ENCODE assay signal across 8 cellular contexts in the genomic region with DNA sequence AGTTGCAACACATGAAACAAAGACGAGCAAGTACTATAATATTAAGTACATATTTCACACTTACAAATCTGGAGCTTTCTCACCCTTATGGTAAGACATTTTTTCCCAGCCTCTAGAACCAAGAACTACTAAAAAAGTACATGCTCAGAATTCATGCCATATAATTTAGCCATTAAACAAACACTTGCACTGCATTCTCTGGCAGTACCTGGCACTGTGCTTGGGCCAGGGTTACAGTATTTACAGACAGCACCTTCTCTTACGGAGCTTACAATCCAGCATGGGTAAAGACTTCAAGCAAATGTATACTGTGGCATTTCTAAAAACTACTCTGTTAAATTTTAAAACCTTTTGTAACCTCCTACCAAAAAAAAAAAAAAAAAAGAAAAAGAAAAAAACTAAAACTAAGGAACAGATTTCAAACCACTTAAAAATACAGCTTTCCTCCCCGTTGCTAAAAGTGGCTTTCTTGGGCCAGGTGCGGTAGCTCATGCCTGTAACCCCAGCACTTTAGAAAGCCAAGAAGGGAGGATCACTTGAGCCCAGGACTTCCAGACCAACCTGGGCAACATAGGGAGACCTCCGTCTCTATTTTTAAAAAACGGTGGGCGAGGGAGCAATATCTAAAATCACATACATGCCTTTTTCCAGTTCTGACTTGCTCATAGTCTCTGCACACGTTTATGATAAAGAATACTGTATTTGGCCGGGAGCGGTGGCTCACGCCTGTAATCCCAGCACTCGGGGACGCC. TPM values are rescaled to one million over a fixed set of nuclear protein-coding genes. Genes with fewer than 3 reads are reported as not detected.
DNase-seq lines count a peak whose midpoint lies in the region; ATAC-seq and TF ChIP-seq lines count a peak whose summit lies in the region.

No MANE protein-coding gene starts in this region.

- H3K9me3 ChIP-seq in adipocyte (ENCODE audit: control insufficient read depth, low read length), result no peaks in the 10 kb centered on the region
- H3K9me3 ChIP-seq in stomach smooth muscle (ENCODE audit: control insufficient read depth in 2 of 2, low read length in 2 of 2), result no peaks in the 10 kb centered on the region

- peaks cover 0 to 3% (median 0%) of the 10 kb centered on the region in 3 donors for H3K36me3 Mint-ChIP-seq in immature natural killer cell

- H3K27ac ChIP-seq in stomach smooth muscle (ENCODE audit: low read length), result peak overlapping the region; percentile 46

- peak overlapping the region; percentile 82 to 98 (median 98) for H3K27ac Mint-ChIP-seq in immature natural killer cell

- no peaks in the 10 kb centered on the region for H3K27me3 ChIP-seq in GM06990 (replicated peaks; ENCODE audit: control insufficient read depth, insufficient read depth, low read length)
- no peaks in the 10 kb centered on the region for H3K27me3 ChIP-seq in adipocyte (replicated peaks; ENCODE audit: control insufficient read depth, insufficient read depth, low read length)
- no peaks in the 10 kb centered on the region for H3K27me3 ChIP-seq in stomach smooth muscle (ENCODE audit: control insufficient read depth in 1 of 2, insufficient read depth in 2 of 2, low read length in 2 of 2)

- no peaks in the 10 kb centered on the region for H3K9me3 Mint-ChIP-seq in immature natural killer cell

- no peak for TF ChIP-seq CTCF in GM06990 (IDR thresholded peaks at IDR 0.05; ENCODE audit: insufficient read depth, low read length, poor library complexity, severe bottlenecking)

- DNase-seq in GM06990 (ENCODE audit: extremely low read depth, insufficient read length) (no peak), HuH-7 (ENCODE audit: low spot score) (peak; percentile 13), adipocyte (ENCODE audit: low read depth) (peak; percentile 37), immature natural killer cell (peak in 1 of 3 donors; percentile 19), NCI-H128 (lab: John Stamatoyannopoulos, UW; ENCODE audit: unreplicated experiment) (no peak)

- peak overlapping the region; percentile 90 for H3K4me3 ChIP-seq in GM06990 (replicated peaks; ENCODE audit: low read depth, low read length)
- peak overlapping the region; percentile 89 for H3K4me3 ChIP-seq in adipocyte (ENCODE audit: low read length)
- H3K4me3 ChIP-seq in stomach smooth muscle (ENCODE audit: low read length in 2 of 2), result peak overlapping the region; percentile 91 to 93

- H3K4me1 ChIP-seq in adipocyte (ENCODE audit: control insufficient read depth, insufficient read depth, low read length) (peaks cover 10% of the 10 kb centered on the region), stomach smooth muscle (ENCODE audit: control insufficient read depth, insufficient read depth, low read length) (peaks cover 5% of the 10 kb centered on the region)

- peaks cover 0 to 6% (median 0%) of the 10 kb centered on the region in 3 donors for H3K27me3 Mint-ChIP-seq in immature natural killer cell (ENCODE audit: low read depth in 3 of 3)

- H3K4me3 Mint-ChIP-seq in immature natural killer cell, result peak overlapping the region; percentile 94 to 100 (median 99)

- ATAC-seq in GM21367 (IDR thresholded peaks at IDR 0.05; ENCODE audit: unreplicated experiment) (no peak), HG02642 (IDR thresholded peaks at IDR 0.05; ENCODE audit: poor library complexity, unreplicated experiment) (no peak)

- peak overlapping the region; percentile 92 for H3K9ac ChIP-seq in adipocyte (ENCODE audit: low read length)
- H3K9ac ChIP-seq in stomach smooth muscle (ENCODE audit: low read length in 2 of 2), result peak overlapping the region; percentile 76 to 90

- peaks cover 60 to 65% of the 10 kb centered on the region in 2 donors for H3K4me1 Mint-ChIP-seq in immature natural killer cell

- H3K36me3 ChIP-seq in GM06990 (ENCODE audit: control insufficient read depth, insufficient read depth, low read length) (no peaks in the 10 kb centered on the region), adipocyte (ENCODE audit: control insufficient read depth, insufficient read depth, low read length, severe bottlenecking) (no peaks in the 10 kb centered on the region), stomach smooth muscle (ENCODE audit: control insufficient read depth in 2 of 2, insufficient read depth in 2 of 2, low read length in 2 of 2) (no peaks in the 10 kb centered on the region)

RNA-seq across cellular contexts. Expression of a gene that starts 0.9 kb away (rescaled TPM):
- polyA plus RNA-seq in immature natural killer cell, result 100 to 1,000 TPM; 155 to 253 (median 185) TPM

RNA-seq across cellular contexts. Expression of a gene that starts 47.6 kb away (rescaled TPM):
- 1 to 10 TPM; 2.1 to 7.6 (median 4.1) TPM for polyA plus RNA-seq in immature natural killer cell

Comparison
In these comparisons a context has a peak if more than half of its experiments do, and no peak if none do; other contexts are left out.
1. DNase-seq: peak in HuH-7 (single experiment) and adipocyte (single experiment); none in GM06990 (single experiment) and NCI-H128 (single experiment).
2. Peak in every context shown above with its lines, with median percentiles within 50 percentile points of each other: H3K4me3 ChIP-seq.